9 cellular contexts compared by ENCODE assay signal in genomic region chr18:42030586-42031182, GRCh38.
DNase-seq lines count a peak whose midpoint lies in the region; ATAC-seq, FAIRE-seq and TF ChIP-seq lines count a peak whose summit lies in the region.
"Had no signal": no experiment of that assay in that cellular context is flagged by ENCODE, and none has a peak within 500 bp of the region (broad histone marks: within the 10 kb centered on the region; RNA-seq: fewer than 3 reads in every experiment).

No MANE protein-coding gene starts in this region.

- H3K27ac Mint-ChIP-seq in neural crest cell (ENCODE audit: unreplicated experiment), result no peak overlapping the region

- no peaks in the 10 kb centered on the region for H3K27me3 ChIP-seq in MM.1S (replicated peaks; ENCODE audit: insufficient read depth, low read length)
- H3K27me3 ChIP-seq: BLaER1 treated with 17β-estradiol and CSF1 and Interleukin-3, amounts not matched to agents 10 nM and 100 nM had no signal

- H3K4me3 ChIP-seq in MM.1S (ENCODE audit: low read length), result no peak overlapping the region
- H3K4me3 ChIP-seq: BLaER1 treated with 17β-estradiol and CSF1 and Interleukin-3, amounts not matched to agents 10 nM and 100 nM had no signal

- no peaks in the 10 kb centered on the region for H3K4me1 ChIP-seq in MM.1S (ENCODE audit: low read length)
- H3K4me1 ChIP-seq: BLaER1 treated with 17β-estradiol and CSF1 and Interleukin-3, amounts not matched to agents 10 nM and 100 nM had no signal

- no peaks in the 10 kb centered on the region for H3K9me2 ChIP-seq in MM.1S (replicated peaks; ENCODE audit: insufficient read depth, low read length)

- 0 out of 2 replicates have a peak, but pooled peaks cover 2% of the 10 kb centered on the region for H3F3A ChIP-seq in MM.1S (ENCODE audit: insufficient read depth, low read length)

- TF ChIP-seq CTCF in MM.1S (IDR thresholded peaks at IDR 0.05; ENCODE audit: low read length), result peak; percentile 40
- peak; percentile 66 for TF ChIP-seq CTCF in neural crest cell (conservative IDR thresholded peaks at IDR 0.05)

- TF ChIP-seq POLR2A in GM12891 (IDR thresholded peaks at IDR 0.05; ENCODE audit: low read depth, low read length), result no peak

- no peaks in the 10 kb centered on the region for H3K27me3 Mint-ChIP-seq in neural crest cell (ENCODE audit: low read depth)

- H3K36me3 Mint-ChIP-seq in neural crest cell (ENCODE audit: low read depth), result peaks cover 2% of the 10 kb centered on the region

- no peaks in the 10 kb centered on the region for H3K9me3 Mint-ChIP-seq in neural crest cell

- no peaks in the 10 kb centered on the region for H3K79me2 ChIP-seq in MM.1S (ENCODE audit: low read length)

- H3K27ac ChIP-seq in MM.1S (ENCODE audit: low read length), result no peak overlapping the region
- H3K27ac ChIP-seq: BLaER1 treated with 17β-estradiol and CSF1 and Interleukin-3, amounts not matched to agents 10 nM and 100 nM had no signal

- no peak overlapping the region for H3K9ac ChIP-seq in MM.1S (ENCODE audit: low read length)
- H3K9ac ChIP-seq: BLaER1 treated with 17β-estradiol and CSF1 and Interleukin-3, amounts not matched to agents 10 nM and 100 nM had no signal

- no peak for FAIRE-seq in GM12891 (lab: Jason Lieb, UNC)

- H3K4me3 Mint-ChIP-seq in neural crest cell, result no peak overlapping the region

- DNase-seq in NCI-H1105 treated with DMSO at 0.1 percent for 48 hours (lab: John Stamatoyannopoulos, UW) (peak; percentile 44), NCI-H1105 (lab: John Stamatoyannopoulos, UW) (no peak), MM.1S (no peak), T47D (ENCODE audit: low read depth in 1 of 2, low spot score in 1 of 2) (peak; percentile 7 to 33), neural crest cell (ENCODE audit: low read depth, low spot score) (peak; percentile 12), GM12891 (ENCODE audit: insufficient read length, low spot score) (no peak)
- DNase-seq in activated T-cell treated with anti-CD3 and anti-CD28 coated beads, Interleukin-2, amount 50 U/mL, for 1 hour, result no peak

- H2AFZ ChIP-seq in MM.1S (ENCODE audit: low read length), result no peak overlapping the region

- H3K4me1 Mint-ChIP-seq in neural crest cell, result peaks cover 5% of the 10 kb centered on the region

- 0 out of 2 replicates have a peak, but pooled peaks cover 3% of the 10 kb centered on the region for H3K36me3 ChIP-seq in MM.1S (replicated peaks; ENCODE audit: insufficient read depth, low read length)

- in situ Hi-C loops in T47D (cut with HindIII; ENCODE audit: low pct_unique_long_range_greater_than_20kb, low sequenced_read_pairs), result no loop called here

- ATAC-seq in HG03159 (IDR thresholded peaks at IDR 0.05; ENCODE audit: unreplicated experiment), result no peak

- no peaks in the 10 kb centered on the region for H3K9me3 ChIP-seq in MM.1S (replicated peaks; ENCODE audit: insufficient read depth, low read length)
- H3K9me3 ChIP-seq: BLaER1 treated with 17β-estradiol and CSF1 and Interleukin-3, amounts not matched to agents 10 nM and 100 nM had no signal

- H3K4me2 ChIP-seq in MM.1S (ENCODE audit: low read depth, low read length), result no peak overlapping the region
- H3K4me2 ChIP-seq: BLaER1 treated with 17β-estradiol and CSF1 and Interleukin-3, amounts not matched to agents 10 nM and 100 nM had no signal

- no peaks in the 10 kb centered on the region for H4K20me1 ChIP-seq in MM.1S (ENCODE audit: insufficient read depth, low read length)

TF ChIP-seq in GM12891, 5 proteins besides CTCF, POLR2A, EP300 and RAD21:
- TF ChIP-seq POLR2AphosphoS5 (IDR thresholded peaks at IDR 0.05; ENCODE audit: low read depth, low read length) (no peak), SPI1 (IDR thresholded peaks at IDR 0.05; ENCODE audit: low read depth, low read length) (no peak), TAF1 (IDR thresholded peaks at IDR 0.05; ENCODE audit: low read depth, low read length) (no peak), POU2F2 (IDR thresholded peaks at IDR 0.05; ENCODE audit: low read depth, low read length) (no peak), PAX5 (IDR thresholded peaks at IDR 0.05; ENCODE audit: insufficient read depth, low read length, severe bottlenecking) (no peak)

Comparison
In these comparisons a context has a peak if more than half of its experiments do, and no peak if none do; other contexts are left out.
1. DNase-seq: peak in NCI-H1105 treated with DMSO at 0.1 percent for 48 hours (single experiment), T47D (2 of 2) and neural crest cell (single experiment); none in NCI-H1105 (single experiment), MM.1S (single experiment), activated T-cell treated with anti-CD3 and anti-CD28 coated beads, Interleukin-2, amount 50 U/mL, for 1 hour (single experiment) and GM12891 (single experiment).